In the genomic region with DNA sequence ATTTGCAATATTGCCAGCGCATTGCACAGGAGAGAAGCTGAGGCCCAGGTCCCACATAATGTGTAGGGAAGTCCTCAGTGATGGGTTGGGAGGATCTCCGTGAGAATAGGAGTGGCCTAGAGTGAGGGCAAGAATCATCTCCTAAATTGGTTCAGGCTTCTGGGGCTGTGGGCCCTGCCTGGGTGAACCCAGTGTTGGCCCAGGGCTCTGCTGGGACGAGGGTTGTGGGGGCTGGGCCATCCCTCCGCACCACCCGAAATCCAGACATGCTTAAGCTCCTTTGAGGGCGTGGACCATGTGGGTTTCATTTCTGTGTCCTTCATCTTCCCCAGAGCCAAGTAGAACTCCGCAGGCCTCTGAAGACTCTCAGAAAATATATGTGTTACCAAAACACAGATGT, we compare ENCODE assay signal across 17 cellular contexts. TPM values are rescaled to one million over a fixed set of nuclear protein-coding genes. Genes with fewer than 3 reads are reported as not detected.
DNase-seq lines count a peak whose midpoint lies in the region; ATAC-seq and TF ChIP-seq lines count a peak whose summit lies in the region.
"Had no signal": no experiment of that assay in that cellular context is flagged by ENCODE, and none has a peak within 500 bp of the region (broad histone marks: within the 10 kb centered on the region; RNA-seq: fewer than 3 reads in every experiment).

No MANE protein-coding gene starts in this region.

- H3K9me3 Mint-ChIP-seq in HFFc6 = no peaks in the 10 kb centered on the region
- no peaks in the 10 kb centered on the region for H3K9me3 Mint-ChIP-seq in endothelial cell (ENCODE audit: unreplicated experiment)
- no peaks in the 10 kb centered on the region for H3K9me3 Mint-ChIP-seq in neural progenitor cell
- no peaks in the 10 kb centered on the region for H3K9me3 Mint-ChIP-seq in stimulated activated memory B cell treated with anti-CD40 and anti-IgM and Interleukin-4, amounts not matched to agents 10 μg/mL and 1 μg/mL and 100 μg/mL, for 72 hours

- H3K9me3 ChIP-seq in neural progenitor cell (ENCODE audit: low read depth) = no peaks in the 10 kb centered on the region
- no peaks in the 10 kb centered on the region for H3K9me3 ChIP-seq in SJCRH30 (replicated peaks)
- H3K9me3 ChIP-seq: mucosa of descending colon, SJSA1 had no signal

- H3K4me1 ChIP-seq in neural progenitor cell (peaks cover 33% of the 10 kb centered on the region), SJCRH30 (peaks cover 35% of the 10 kb centered on the region)

- DNase-seq in AG04449 (ENCODE audit: low read depth, low spot score) (no peak), HFFc6 (no peak), endothelial cell (ENCODE audit: low spot score) (no peak), neural progenitor cell (ENCODE audit: low spot score) (no peak), SJCRH30 (no peak), RPMI8226 (no peak)
- DNase-seq: activated naive CD4-positive, alpha-beta T cell treated with Interleukin-2 at 50 U/mL for 16 hours; caudate nucleus; mucosa of descending colon; NCI-H1417; NCI-H2227 treated with DMSO at 0.1 percent for 48 hours; NK-92 treated with Interleukin-12 subunit alpha and Interleukin-12 subunit beta, amount 100 ng/mL, for 24 hours had no signal

- peaks cover 27% of the 10 kb centered on the region for H4K20me1 ChIP-seq in neural progenitor cell (ENCODE audit: low read depth)

- H3K27me3 Mint-ChIP-seq in HFFc6 (ENCODE audit: insufficient read depth) (peaks cover 2% of the 10 kb centered on the region), endothelial cell (ENCODE audit: unreplicated experiment) (peaks cover 12% of the 10 kb centered on the region), neural progenitor cell (ENCODE audit: insufficient read depth, low read depth) (peaks cover 2% of the 10 kb centered on the region)
- H3K27me3 Mint-ChIP-seq in stimulated activated memory B cell treated with anti-CD40 and anti-IgM and Interleukin-4, amounts not matched to agents 10 μg/mL and 1 μg/mL and 100 μg/mL, for 72 hours = no peaks in the 10 kb centered on the region

- H3K9ac ChIP-seq in neural progenitor cell = no peak overlapping the region

- CTCF ChIA-PET in AG04449 (lab: Yijun Ruan, JAX) = interaction anchor here (1.5 to 17.8 kb wide), 4 partner anchors 9 to 46 kb away, joined by 5 to 159 read pairs (median 13); no protein-coding TSS in a partner anchor

- H3K36me3 ChIP-seq in neural progenitor cell (no peaks in the 10 kb centered on the region), SJCRH30 (no peaks in the 10 kb centered on the region)

- no peak for ATAC-seq in HG03280 (IDR thresholded peaks at IDR 0.05; ENCODE audit: unreplicated experiment)
- no peak for ATAC-seq in stimulated activated memory B cell treated with anti-CD40 and anti-IgM and Interleukin-4, amounts not matched to agents 10 μg/mL and 1 μg/mL and 100 μg/mL, for 72 hours
- ATAC-seq: mucosa of descending colon had no signal

- POLR2A ChIA-PET in AG04449 (lab: Yijun Ruan, JAX) = no interaction called here

- H2AFZ ChIP-seq in neural progenitor cell (replicated peaks) = no peak overlapping the region

- no peak overlapping the region for H3K4me2 ChIP-seq in neural progenitor cell

- H3K36me3 Mint-ChIP-seq in HFFc6 (ENCODE audit: low read depth) (peaks cover 18% of the 10 kb centered on the region), endothelial cell (ENCODE audit: low read depth, unreplicated experiment) (peaks cover 16% of the 10 kb centered on the region), neural progenitor cell (peaks cover 5% of the 10 kb centered on the region)
- H3K36me3 Mint-ChIP-seq in stimulated activated memory B cell treated with anti-CD40 and anti-IgM and Interleukin-4, amounts not matched to agents 10 μg/mL and 1 μg/mL and 100 μg/mL, for 72 hours = peaks cover 4% of the 10 kb centered on the region

- H3K4me3 Mint-ChIP-seq in HFFc6 (no peak overlapping the region; the same call in 1 of the 2 replicates), endothelial cell (ENCODE audit: unreplicated experiment) (peak overlapping the region; percentile 56), neural progenitor cell (peak overlapping the region; percentile 56)
- no peak overlapping the region for H3K4me3 Mint-ChIP-seq in stimulated activated memory B cell treated with anti-CD40 and anti-IgM and Interleukin-4, amounts not matched to agents 10 μg/mL and 1 μg/mL and 100 μg/mL, for 72 hours

- H3K4me3 ChIP-seq in AG04449 (ENCODE audit: low read depth, low read length) (peak overlapping the region; percentile 6), neural progenitor cell (no peak overlapping the region), SJCRH30 (no peak overlapping the region)
- H3K4me3 ChIP-seq: mucosa of descending colon, SJSA1 had no signal

- H3K27ac ChIP-seq in neural progenitor cell (no peak overlapping the region), SJCRH30 (no peak overlapping the region)
- H3K27ac ChIP-seq: HL-60, SJSA1 had no signal

- TF ChIP-seq CTCF in AG04449 (IDR thresholded peaks at IDR 0.05; ENCODE audit: insufficient read depth, low read length, missing control alignments) = no peak
- TF ChIP-seq CTCF in HFFc6 (IDR thresholded peaks at IDR 0.05) = no peak
- TF ChIP-seq CTCF in endothelial cell (IDR thresholded peaks at IDR 0.05; ENCODE audit: unreplicated experiment) = no peak
- TF ChIP-seq CTCF in neural progenitor cell (IDR thresholded peaks at IDR 0.05) = no peak

- H3F3A ChIP-seq in neural progenitor cell (ENCODE audit: low read depth) = peaks cover 20% of the 10 kb centered on the region

- H3K27me3 ChIP-seq in neural progenitor cell = no peaks in the 10 kb centered on the region
- no peaks in the 10 kb centered on the region for H3K27me3 ChIP-seq in SJCRH30
- H3K27me3 ChIP-seq: SJSA1 had no signal

- peak overlapping the region; percentile 56 for H3K27ac Mint-ChIP-seq in HFFc6
- peak overlapping the region; percentile 25 for H3K27ac Mint-ChIP-seq in endothelial cell (ENCODE audit: unreplicated experiment)
- no peak overlapping the region for H3K27ac Mint-ChIP-seq in neural progenitor cell
- no peak overlapping the region for H3K27ac Mint-ChIP-seq in stimulated activated memory B cell treated with anti-CD40 and anti-IgM and Interleukin-4, amounts not matched to agents 10 μg/mL and 1 μg/mL and 100 μg/mL, for 72 hours

- H3K79me2 ChIP-seq in neural progenitor cell (ENCODE audit: low read depth) = peaks cover 6% of the 10 kb centered on the region

- H3K4me1 Mint-ChIP-seq in HFFc6 (ENCODE audit: low read depth) (peaks cover 49% of the 10 kb centered on the region), endothelial cell (ENCODE audit: unreplicated experiment) (peaks cover 57% of the 10 kb centered on the region), neural progenitor cell (peaks cover 49% of the 10 kb centered on the region)
- peaks cover 42% of the 10 kb centered on the region for H3K4me1 Mint-ChIP-seq in stimulated activated memory B cell treated with anti-CD40 and anti-IgM and Interleukin-4, amounts not matched to agents 10 μg/mL and 1 μg/mL and 100 μg/mL, for 72 hours

RNA-seq across cellular contexts. Expression of a gene that starts 3.7 kb away (rescaled TPM):
- total RNA-seq in HFFc6 (2021; fragmentation: NEBNext Ultra II Directional; extraction: Animal tissue kit (Norgen Biotek cat#: 25700)) = 10 to 100 TPM; 37.7 to 46.5 (median 40.5) TPM
- total RNA-seq in endothelial cell (ENCODE audit: unreplicated experiment) = 124 TPM
- 5.0 and 14.3 TPM in 2 replicates for total RNA-seq in neural progenitor cell (ENCODE audit: low replicate concordance)
- total RNA-seq in SJCRH30 (2014; rRNA removed; shearing (Covaris generic)) = 16.8 and 18.0 TPM in 2 replicates

RNA-seq across cellular contexts. Expression of a gene that starts 43.6 kb away (rescaled TPM):
- total RNA-seq in HFFc6 (2021; fragmentation: NEBNext Ultra II Directional; extraction: Animal tissue kit (Norgen Biotek cat#: 25700)) = under 1 TPM; 0.43 to 0.73 (median 0.54) TPM
- total RNA-seq in endothelial cell (ENCODE audit: unreplicated experiment) = 0.54 TPM
- 0.26 and 0.46 TPM in 2 replicates for total RNA-seq in neural progenitor cell (ENCODE audit: low replicate concordance)
- not detected in 2 replicates for total RNA-seq in SJCRH30 (2014; rRNA removed; shearing (Covaris generic))
- total RNA-seq: kidney epithelial cell, mucosa of descending colon, SJSA1 had no signal

RNA-seq across cellular contexts. Expression of a gene that starts 43.7 kb away (rescaled TPM):
- total RNA-seq in HFFc6 (2021; fragmentation: NEBNext Ultra II Directional; extraction: Animal tissue kit (Norgen Biotek cat#: 25700)) = 100 to 1,000 TPM in 4 of 6 experiments, 10 to 100 TPM in 2; 91.6 to 130 (median 107) TPM
- 58.9 TPM for total RNA-seq in endothelial cell (ENCODE audit: unreplicated experiment)
- total RNA-seq in neural progenitor cell (ENCODE audit: low replicate concordance) = 75.5 and 76.1 TPM in 2 replicates
- 121 and 122 TPM in 2 replicates for total RNA-seq in SJCRH30 (2014; rRNA removed; shearing (Covaris generic))

Comparison
In these comparisons a context has a peak if more than half of its experiments do, and no peak if none do; other contexts are left out.
1. H3K27ac Mint-ChIP-seq: peak in HFFc6 (single experiment) and endothelial cell (single experiment); none in neural progenitor cell (single experiment) and stimulated activated memory B cell treated with anti-CD40 and anti-IgM and Interleukin-4, amounts not matched to agents 10 μg/mL and 1 μg/mL and 100 μg/mL, for 72 hours (single experiment).
2. H3K4me3 Mint-ChIP-seq: peak in endothelial cell (single experiment) and neural progenitor cell (single experiment); none in HFFc6 (single experiment) and stimulated activated memory B cell treated with anti-CD40 and anti-IgM and Interleukin-4, amounts not matched to agents 10 μg/mL and 1 μg/mL and 100 μg/mL, for 72 hours (single experiment).